Comparison of ENCODE assay signal across 1 cellular context in the genomic region with DNA sequence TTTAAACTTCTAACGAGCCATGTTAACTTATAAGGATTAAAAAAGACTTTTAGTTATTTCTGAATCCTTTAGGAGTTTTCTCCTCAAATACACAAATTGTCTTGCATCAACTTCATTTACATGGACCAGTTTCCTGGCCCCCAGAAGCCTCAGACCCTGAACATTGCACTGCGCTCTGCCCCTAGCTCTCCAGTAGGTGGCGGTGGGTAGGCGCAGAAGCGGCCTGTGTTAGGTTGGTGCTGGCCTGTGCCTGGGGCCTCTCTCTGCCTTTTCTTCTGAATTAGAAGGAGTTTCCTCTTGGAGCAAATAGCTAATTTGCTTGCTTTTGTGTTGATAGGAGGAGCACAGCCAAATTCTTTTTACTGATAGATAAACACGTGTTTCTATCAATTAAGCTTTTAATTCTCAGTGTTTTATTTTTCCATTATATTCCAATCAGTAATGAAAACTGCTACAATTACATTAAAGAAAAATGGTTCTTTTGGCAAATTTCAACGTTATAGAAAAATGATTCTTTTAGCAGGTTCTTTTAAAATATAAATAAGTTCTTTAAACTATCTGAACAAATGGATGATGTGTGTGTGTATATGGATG.
TF ChIP-seq lines count a peak whose summit lies in the region.

No MANE protein-coding gene starts in this region.

TF ChIP-seq in HepG2, 621 proteins besides CTCF, POLR2A, EP300 and RAD21 (continued from another document and continues in another):
- TF ChIP-seq KDM3A (CRISPR knock-in tag; IDR thresholded peaks at IDR 0.05; ENCODE audit: low read depth): 0 out of 2 replicates have a peak, but pooled peaks have one; percentile 50
- TF ChIP-seq, protein P1, sequence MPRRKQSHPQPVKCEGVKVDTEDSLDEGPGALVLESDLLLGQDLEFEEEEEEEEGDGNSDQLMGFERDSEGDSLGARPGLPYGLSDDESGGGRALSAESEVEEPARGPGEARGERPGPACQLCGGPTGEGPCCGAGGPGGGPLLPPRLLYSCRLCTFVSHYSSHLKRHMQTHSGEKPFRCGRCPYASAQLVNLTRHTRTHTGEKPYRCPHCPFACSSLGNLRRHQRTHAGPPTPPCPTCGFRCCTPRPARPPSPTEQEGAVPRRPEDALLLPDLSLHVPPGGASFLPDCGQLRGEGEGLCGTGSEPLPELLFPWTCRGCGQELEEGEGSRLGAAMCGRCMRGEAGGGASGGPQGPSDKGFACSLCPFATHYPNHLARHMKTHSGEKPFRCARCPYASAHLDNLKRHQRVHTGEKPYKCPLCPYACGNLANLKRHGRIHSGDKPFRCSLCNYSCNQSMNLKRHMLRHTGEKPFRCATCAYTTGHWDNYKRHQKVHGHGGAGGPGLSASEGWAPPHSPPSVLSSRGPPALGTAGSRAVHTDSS (CRISPR knock-in tag; conservative IDR thresholded peaks at IDR 0.05): no peak
- TF ChIP-seq AKNA (CRISPR knock-in tag; IDR thresholded peaks at IDR 0.05; ENCODE audit: borderline replicate concordance): no peak
- TF ChIP-seq, protein P2, sequence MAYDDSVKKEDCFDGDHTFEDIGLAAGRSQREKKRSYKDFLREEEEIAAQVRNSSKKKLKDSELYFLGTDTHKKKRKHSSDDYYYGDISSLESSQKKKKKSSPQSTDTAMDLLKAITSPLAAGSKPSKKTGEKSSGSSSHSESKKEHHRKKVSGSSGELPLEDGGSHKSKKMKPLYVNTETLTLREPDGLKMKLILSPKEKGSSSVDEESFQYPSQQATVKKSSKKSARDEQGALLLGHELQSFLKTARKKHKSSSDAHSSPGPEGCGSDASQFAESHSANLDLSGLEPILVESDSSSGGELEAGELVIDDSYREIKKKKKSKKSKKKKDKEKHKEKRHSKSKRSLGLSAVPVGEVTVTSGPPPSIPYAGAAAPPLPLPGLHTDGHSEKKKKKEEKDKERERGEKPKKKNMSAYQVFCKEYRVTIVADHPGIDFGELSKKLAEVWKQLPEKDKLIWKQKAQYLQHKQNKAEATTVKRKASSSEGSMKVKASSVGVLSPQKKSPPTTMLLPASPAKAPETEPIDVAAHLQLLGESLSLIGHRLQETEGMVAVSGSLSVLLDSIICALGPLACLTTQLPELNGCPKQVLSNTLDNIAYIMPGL (CRISPR knock-in tag; IDR thresholded peaks at IDR 0.05; ENCODE audit: borderline replicate concordance in 1 of 2, low read depth in 1 of 2): peak in 1 of 2 experiments; percentile 78; a peak in 2 of 4 replicates
- TF ChIP-seq ZNF550 (CRISPR knock-in tag; IDR thresholded peaks at IDR 0.05; ENCODE audit: borderline replicate concordance): no peak
- peak; percentile 40 for TF ChIP-seq YY1 (IDR thresholded peaks at IDR 0.05; ENCODE audit: insufficient read depth, insufficient replicate concordance, low read depth, low read length)
- TF ChIP-seq PLSCR1 (CRISPR knock-in tag; IDR thresholded peaks at IDR 0.05; ENCODE audit: borderline replicate concordance): no peak
- no peak for TF ChIP-seq ZNF207 (IDR thresholded peaks at IDR 0.05; ENCODE audit: borderline replicate concordance)
- no peak for TF ChIP-seq ZNF878 (CRISPR knock-in tag; IDR thresholded peaks at IDR 0.05)
- TF ChIP-seq, protein P3, sequence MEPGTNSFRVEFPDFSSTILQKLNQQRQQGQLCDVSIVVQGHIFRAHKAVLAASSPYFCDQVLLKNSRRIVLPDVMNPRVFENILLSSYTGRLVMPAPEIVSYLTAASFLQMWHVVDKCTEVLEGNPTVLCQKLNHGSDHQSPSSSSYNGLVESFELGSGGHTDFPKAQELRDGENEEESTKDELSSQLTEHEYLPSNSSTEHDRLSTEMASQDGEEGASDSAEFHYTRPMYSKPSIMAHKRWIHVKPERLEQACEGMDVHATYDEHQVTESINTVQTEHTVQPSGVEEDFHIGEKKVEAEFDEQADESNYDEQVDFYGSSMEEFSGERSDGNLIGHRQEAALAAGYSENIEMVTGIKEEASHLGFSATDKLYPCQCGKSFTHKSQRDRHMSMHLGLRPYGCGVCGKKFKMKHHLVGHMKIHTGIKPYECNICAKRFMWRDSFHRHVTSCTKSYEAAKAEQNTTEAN (CRISPR knock-in tag; conservative IDR thresholded peaks at IDR 0.05): no peak
- no peak for TF ChIP-seq ZNF616 (CRISPR knock-in tag; IDR thresholded peaks at IDR 0.05; ENCODE audit: low read depth)
- TF ChIP-seq, protein P4, sequence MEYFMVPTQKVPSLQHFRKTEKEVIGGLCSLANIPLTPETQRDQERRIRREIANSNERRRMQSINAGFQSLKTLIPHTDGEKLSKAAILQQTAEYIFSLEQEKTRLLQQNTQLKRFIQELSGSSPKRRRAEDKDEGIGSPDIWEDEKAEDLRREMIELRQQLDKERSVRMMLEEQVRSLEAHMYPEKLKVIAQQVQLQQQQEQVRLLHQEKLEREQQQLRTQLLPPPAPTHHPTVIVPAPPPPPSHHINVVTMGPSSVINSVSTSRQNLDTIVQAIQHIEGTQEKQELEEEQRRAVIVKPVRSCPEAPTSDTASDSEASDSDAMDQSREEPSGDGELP (IDR thresholded peaks at IDR 0.05; ENCODE audit: borderline replicate concordance, low read depth): no peak
- TF ChIP-seq ZNF614 (CRISPR knock-in tag; IDR thresholded peaks at IDR 0.05; ENCODE audit: borderline replicate concordance): no peak
- no peak for TF ChIP-seq ZNF142 (CRISPR knock-in tag; IDR thresholded peaks at IDR 0.05)
- no peak for TF ChIP-seq ZNF775 (CRISPR knock-in tag; IDR thresholded peaks at IDR 0.05; ENCODE audit: borderline replicate concordance)
- TF ChIP-seq FOXK2 (IDR thresholded peaks at IDR 0.05): no peak
- no peak for TF ChIP-seq ATF3 (CRISPR knock-in tag; IDR thresholded peaks at IDR 0.05)
- TF ChIP-seq, protein P5, sequence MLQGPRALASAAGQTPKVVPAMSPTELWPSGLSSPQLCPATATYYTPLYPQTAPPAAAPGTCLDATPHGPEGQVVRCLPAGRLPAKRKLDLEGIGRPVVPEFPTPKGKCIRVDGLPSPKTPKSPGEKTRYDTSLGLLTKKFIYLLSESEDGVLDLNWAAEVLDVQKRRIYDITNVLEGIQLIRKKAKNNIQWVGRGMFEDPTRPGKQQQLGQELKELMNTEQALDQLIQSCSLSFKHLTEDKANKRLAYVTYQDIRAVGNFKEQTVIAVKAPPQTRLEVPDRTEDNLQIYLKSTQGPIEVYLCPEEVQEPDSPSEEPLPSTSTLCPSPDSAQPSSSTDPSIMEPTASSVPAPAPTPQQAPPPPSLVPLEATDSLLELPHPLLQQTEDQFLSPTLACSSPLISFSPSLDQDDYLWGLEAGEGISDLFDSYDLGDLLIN (CRISPR knock-in tag; IDR thresholded peaks at IDR 0.05; ENCODE audit: borderline replicate concordance): no peak
- TF ChIP-seq AHR (CRISPR knock-in tag; IDR thresholded peaks at IDR 0.05): 0 out of 2 replicates have a peak, but pooled peaks have one; percentile 37
- no peak for TF ChIP-seq TCF7L2 (IDR thresholded peaks at IDR 0.05; ENCODE audit: low read depth, low read length)
- TF ChIP-seq, protein P6, sequence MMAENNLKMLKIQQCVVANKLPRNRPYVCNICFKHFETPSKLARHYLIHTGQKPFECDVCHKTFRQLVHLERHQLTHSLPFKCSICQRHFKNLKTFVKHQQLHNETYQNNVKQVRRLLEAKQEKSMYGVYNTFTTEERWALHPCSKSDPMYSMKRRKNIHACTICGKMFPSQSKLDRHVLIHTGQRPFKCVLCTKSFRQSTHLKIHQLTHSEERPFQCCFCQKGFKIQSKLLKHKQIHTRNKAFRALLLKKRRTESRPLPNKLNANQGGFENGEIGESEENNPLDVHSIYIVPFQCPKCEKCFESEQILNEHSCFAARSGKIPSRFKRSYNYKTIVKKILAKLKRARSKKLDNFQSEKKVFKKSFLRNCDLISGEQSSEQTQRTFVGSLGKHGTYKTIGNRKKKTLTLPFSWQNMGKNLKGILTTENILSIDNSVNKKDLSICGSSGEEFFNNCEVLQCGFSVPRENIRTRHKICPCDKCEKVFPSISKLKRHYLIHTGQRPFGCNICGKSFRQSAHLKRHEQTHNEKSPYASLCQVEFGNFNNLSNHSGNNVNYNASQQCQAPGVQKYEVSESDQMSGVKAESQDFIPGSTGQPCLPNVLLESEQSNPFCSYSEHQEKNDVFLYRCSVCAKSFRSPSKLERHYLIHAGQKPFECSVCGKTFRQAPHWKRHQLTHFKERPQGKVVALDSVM (CRISPR knock-in tag; IDR thresholded peaks at IDR 0.05): no peak
- no peak for TF ChIP-seq FOXA1 (IDR thresholded peaks at IDR 0.05)
- TF ChIP-seq FOXA1 (CRISPR knock-in tag; IDR thresholded peaks at IDR 0.05): no peak
- no peak for TF ChIP-seq ZC3H4 (CRISPR knock-in tag; IDR thresholded peaks at IDR 0.05; ENCODE audit: borderline replicate concordance)
- TF ChIP-seq KDM1A (CRISPR knock-in tag; IDR thresholded peaks at IDR 0.05): no peak
- no peak for TF ChIP-seq POLR2G (IDR thresholded peaks at IDR 0.05; ENCODE audit: low read depth, low read length)
- no peak for TF ChIP-seq ZNF619 (CRISPR knock-in tag; IDR thresholded peaks at IDR 0.05)
- TF ChIP-seq ZNF468 (CRISPR knock-in tag; IDR thresholded peaks at IDR 0.05): no peak
- TF ChIP-seq ETV5 (CRISPR knock-in tag; IDR thresholded peaks at IDR 0.05; ENCODE audit: borderline replicate concordance): no peak
- TF ChIP-seq ZKSCAN5 (CRISPR knock-in tag; IDR thresholded peaks at IDR 0.05): no peak
- no peak for TF ChIP-seq ZFP1 (CRISPR knock-in tag; IDR thresholded peaks at IDR 0.05)
